In the genomic region with DNA sequence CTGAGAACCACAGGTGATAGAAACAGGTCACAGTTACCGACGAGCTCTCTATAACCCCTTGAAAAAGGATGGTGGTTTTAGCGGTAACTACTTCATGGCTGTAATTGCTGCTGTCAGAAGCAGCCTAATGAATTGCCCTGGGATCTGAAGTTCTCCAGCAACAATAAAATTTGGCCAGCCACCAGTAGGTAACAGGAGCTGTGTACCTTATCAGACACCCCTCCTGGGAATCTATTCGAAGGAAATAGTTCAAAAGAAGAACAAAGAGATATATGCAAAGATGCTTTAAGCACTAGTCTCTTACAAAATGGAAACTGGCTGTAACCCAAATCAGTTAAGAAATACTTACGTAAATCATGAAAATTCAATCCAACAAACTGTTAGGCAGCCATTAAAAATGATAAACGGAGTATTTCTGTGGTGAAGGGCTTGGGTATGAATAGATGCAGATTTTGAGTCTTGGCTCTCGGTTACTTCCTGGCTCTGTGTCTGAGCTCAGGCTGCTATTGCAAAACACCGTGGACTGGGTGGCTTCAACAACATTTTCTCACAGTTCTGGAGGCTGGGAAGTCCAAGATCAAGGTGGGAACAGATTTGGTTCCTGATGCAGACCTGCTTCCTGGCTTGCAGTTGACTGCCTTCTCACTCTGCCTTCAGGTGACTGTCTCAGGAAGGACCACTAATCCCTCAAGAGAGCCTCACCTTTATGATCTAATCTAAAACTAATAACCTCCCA, we compare ENCODE assay signal across 8 cellular contexts. TPM values are rescaled to one million over a fixed set of nuclear protein-coding genes. Genes with fewer than 3 reads are reported as not detected.
DNase-seq lines count a peak whose midpoint lies in the region; FAIRE-seq and TF ChIP-seq lines count a peak whose summit lies in the region.

No MANE protein-coding gene starts in this region.

- peak overlapping the region; percentile 97 for H3K4me3 Mint-ChIP-seq in activated naive CD4-positive, alpha-beta T cell treated with anti-CD3 and anti-CD28 coated beads for 36 hours
- H3K4me3 Mint-ChIP-seq in T-helper 1 cell treated with Interleukin-12 subunit alpha and Interleukin-12 subunit beta and Interleukin-4 antibody, amounts not matched to agents 30 μg/mL and 1 μg/mL, for 36 hours = peak overlapping the region; percentile 91

- H3K4me3 ChIP-seq in fibroblast of the aortic adventitia (ENCODE audit: low read depth, low read length) = peak overlapping the region; percentile 78
- peak overlapping the region in 4 of 7 experiments; percentile 79 to 96 (median 84) for H3K4me3 ChIP-seq in skin epidermis

- intact Hi-C loops in activated naive CD4-positive, alpha-beta T cell treated with anti-CD3 and anti-CD28 coated beads for 36 hours (cut with micrococcal nuclease) = loop anchor here (2.0 to 10.0 kb wide), 10 partner anchors 240 to 1565 kb away; a partner anchor contains a TSS

- peaks cover 42% of the 10 kb centered on the region for H3K4me1 Mint-ChIP-seq in activated naive CD4-positive, alpha-beta T cell treated with anti-CD3 and anti-CD28 coated beads for 36 hours (ENCODE audit: low read depth)
- H3K4me1 Mint-ChIP-seq in T-helper 1 cell treated with Interleukin-12 subunit alpha and Interleukin-12 subunit beta and Interleukin-4 antibody, amounts not matched to agents 30 μg/mL and 1 μg/mL, for 36 hours (ENCODE audit: low read depth) = peaks cover 38% of the 10 kb centered on the region

- H3K27ac Mint-ChIP-seq in activated naive CD4-positive, alpha-beta T cell treated with anti-CD3 and anti-CD28 coated beads for 36 hours = peak overlapping the region; percentile 90
- H3K27ac Mint-ChIP-seq in T-helper 1 cell treated with Interleukin-12 subunit alpha and Interleukin-12 subunit beta and Interleukin-4 antibody, amounts not matched to agents 30 μg/mL and 1 μg/mL, for 36 hours = peak overlapping the region; percentile 87

- CTCF ChIA-PET in activated naive CD4-positive, alpha-beta T cell treated with anti-CD3 and anti-CD28 coated beads for 36 hours (lab: Charles Lee) = no interaction called here

- TF ChIP-seq CTCF in fibroblast of the aortic adventitia (IDR thresholded peaks at IDR 0.05; ENCODE audit: insufficient read depth, low read length) = no peak

- H3K27ac ChIP-seq in skin epidermis = peak overlapping the region in 15 of 21 experiments; percentile 84 to 97 (median 94)

- no peaks in the 10 kb centered on the region for H3K27me3 Mint-ChIP-seq in activated naive CD4-positive, alpha-beta T cell treated with anti-CD3 and anti-CD28 coated beads for 36 hours (ENCODE audit: low read depth)
- H3K27me3 Mint-ChIP-seq in T-helper 1 cell treated with Interleukin-12 subunit alpha and Interleukin-12 subunit beta and Interleukin-4 antibody, amounts not matched to agents 30 μg/mL and 1 μg/mL, for 36 hours (ENCODE audit: low read depth) = peaks cover 5% of the 10 kb centered on the region

- peaks cover 9% of the 10 kb centered on the region for H3K36me3 Mint-ChIP-seq in activated naive CD4-positive, alpha-beta T cell treated with anti-CD3 and anti-CD28 coated beads for 36 hours (ENCODE audit: low read depth)
- peaks cover 9% of the 10 kb centered on the region for H3K36me3 Mint-ChIP-seq in T-helper 1 cell treated with Interleukin-12 subunit alpha and Interleukin-12 subunit beta and Interleukin-4 antibody, amounts not matched to agents 30 μg/mL and 1 μg/mL, for 36 hours (ENCODE audit: low read depth)

- no peak for FAIRE-seq in frontal cortex (lab: Jason Lieb, UNC)

- DNase-seq in activated naive CD4-positive, alpha-beta T cell treated with anti-CD3 and anti-CD28 coated beads for 36 hours = peak; percentile 24
- DNase-seq in activated naive CD4-positive, alpha-beta T cell (lab: John Stamatoyannopoulos, UW) = no peak
- DNase-seq in fibroblast of the aortic adventitia (ENCODE audit: low read depth) = peak; percentile 98
- no peak for DNase-seq in NCI-H1694 treated with DMSO at 0.1 percent for 48 hours (lab: John Stamatoyannopoulos, UW)
- DNase-seq in GM19240 (ENCODE audit: insufficient read length, low spot score) = no peak
- no peak for DNase-seq in frontal cortex (ENCODE audit: low spot score in 2 of 2)

- H3K9me3 Mint-ChIP-seq in activated naive CD4-positive, alpha-beta T cell treated with anti-CD3 and anti-CD28 coated beads for 36 hours = peaks cover 17% of the 10 kb centered on the region
- H3K9me3 Mint-ChIP-seq in T-helper 1 cell treated with Interleukin-12 subunit alpha and Interleukin-12 subunit beta and Interleukin-4 antibody, amounts not matched to agents 30 μg/mL and 1 μg/mL, for 36 hours = peaks cover 4% of the 10 kb centered on the region

RNA-seq across cellular contexts. Expression of a gene that starts 1.6 kb away (rescaled TPM):
- total RNA-seq in activated naive CD4-positive, alpha-beta T cell treated with anti-CD3 and anti-CD28 coated beads for 36 hours = 10 to 100 TPM; 13.9 to 16.0 TPM
- total RNA-seq in fibroblast of the aortic adventitia (ENCODE audit: low replicate concordance) (7.3 and 12.0 TPM in 2 replicates), frontal cortex (20.4 TPM)

Comparison
In these comparisons a context has a peak if more than half of its experiments do, and no peak if none do; other contexts are left out.
1. DNase-seq: peak in activated naive CD4-positive, alpha-beta T cell treated with anti-CD3 and anti-CD28 coated beads for 36 hours (single experiment) and fibroblast of the aortic adventitia (single experiment); none in activated naive CD4-positive, alpha-beta T cell (0 of 4), NCI-H1694 treated with DMSO at 0.1 percent for 48 hours (single experiment), GM19240 (single experiment) and frontal cortex (0 of 2).